ENCODE assay signal across 15 cellular contexts in the genomic region with DNA sequence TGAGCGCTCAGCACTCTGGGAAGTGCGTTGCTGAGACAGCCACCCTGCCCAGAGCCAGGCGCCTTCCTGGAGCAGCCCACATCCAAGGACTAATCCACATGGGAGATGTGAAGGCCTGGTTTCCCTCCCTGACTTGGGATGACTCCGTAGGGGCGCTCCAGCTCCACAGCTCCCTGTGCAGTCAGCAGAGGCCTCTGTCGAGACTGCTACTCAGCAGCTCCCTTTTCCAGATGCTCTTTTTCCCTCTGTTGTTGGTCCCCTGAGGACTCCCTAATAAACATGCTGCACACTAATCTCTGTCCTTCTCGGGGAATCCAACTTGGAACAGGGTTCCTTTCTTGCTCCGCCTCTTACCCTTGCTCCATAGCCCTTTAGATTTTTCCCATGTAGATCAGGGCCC.
"Had no signal": no experiment of that assay in that cellular context is flagged by ENCODE, and none has a peak within 500 bp of the region (broad histone marks: within the 10 kb centered on the region; RNA-seq: fewer than 3 reads in every experiment).

No MANE protein-coding gene starts in this region.

- H3K27ac ChIP-seq: epithelial cell of prostate, transverse colon, uterus had no signal

- DNase-seq: activated CD4-positive, alpha-beta memory T cell treated with anti-CD3 and anti-CD28 coated beads for 36 hours; activated CD4-positive, alpha-beta T cell treated with anti-CD3 and anti-CD28 coated beads for 4 hours; activated naive CD4-positive, alpha-beta T cell; activated naive CD8-positive, alpha-beta T cell treated with anti-CD3 and anti-CD28 coated beads for 36 hours; amniotic stem cell; central memory CD4-positive, alpha-beta T cell; endodermal cell; occipital lobe; posterior cingulate gyrus; stimulated activated naive CD8-positive, alpha-beta T cell treated with anti-CD3 and anti-CD28 coated beads, Interleukin-15, Interleukin-2, amounts not matched to agents 100 U/mL and 50 U/mL, for 24 hours; transverse colon; uterus had no signal

- H3K4me1 ChIP-seq: transverse colon, uterus had no signal

- H3K9me3 ChIP-seq: transverse colon, uterus had no signal

- H3K4me3 ChIP-seq: transverse colon, uterus had no signal

- H3K36me3 ChIP-seq: transverse colon, uterus had no signal

- H3K27me3 ChIP-seq: transverse colon, uterus had no signal

- ATAC-seq: natural killer cell treated with Interleukin-12 subunit alpha and Interleukin-12 subunit beta and Interleukin-15 and Interleukin-18, amount 100 ng/mL, for 72 hours; stimulated activated naive CD8-positive, alpha-beta T cell treated with anti-CD3 and anti-CD28 coated beads, Interleukin-15, Interleukin-2, amounts not matched to agents 100 U/mL and 50 U/mL, for 24 hours; WTC11 had no signal
